7 cellular contexts compared by ENCODE assay signal in the genomic region with DNA sequence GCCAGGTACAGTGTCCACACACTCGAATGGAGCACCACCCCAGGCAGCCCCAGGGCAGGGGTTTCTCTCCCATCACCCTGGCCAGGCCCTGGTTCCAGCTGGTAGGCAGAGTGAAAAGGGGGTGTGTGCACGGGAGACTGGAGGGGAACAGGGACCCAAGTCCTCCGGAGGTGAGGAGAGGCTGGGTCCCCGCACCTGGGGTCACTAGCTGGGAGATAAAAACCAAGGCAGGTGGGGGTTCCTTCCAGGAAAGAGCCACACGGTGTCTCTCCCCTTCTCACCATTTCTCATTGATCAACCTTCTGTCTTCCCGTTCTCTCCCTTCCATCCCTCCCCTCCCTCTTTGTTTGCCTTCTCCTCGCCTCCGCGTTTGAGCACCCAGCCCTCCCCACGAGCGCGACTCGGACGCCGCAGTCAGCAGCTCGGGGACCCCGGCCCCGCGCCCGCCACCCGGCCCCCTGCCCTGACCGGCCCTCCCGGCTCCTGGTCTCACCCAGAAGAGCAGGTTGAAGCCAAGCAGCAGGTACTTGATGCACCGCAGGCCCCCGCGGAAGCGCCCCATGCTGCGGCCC. TPM values are rescaled to one million over a fixed set of nuclear protein-coding genes. Genes with fewer than 3 reads are reported as not detected.
DNase-seq lines count a peak whose midpoint lies in the region; ATAC-seq and TF ChIP-seq lines count a peak whose summit lies in the region.

No MANE protein-coding gene starts in this region.

- no peak for TF ChIP-seq CTCF in spleen (IDR thresholded peaks at IDR 0.05 in 8 of 11, conservative IDR thresholded peaks at IDR 0.05 in 3 of 11)

- H3K4me1 ChIP-seq in HUES6 (ENCODE audit: control insufficient read depth, insufficient read depth, low read length) (peaks cover 9% of the 10 kb centered on the region), spleen (peaks cover 0 to 69% (median 26%) of the 10 kb centered on the region in 6 donors)

- H3K36me3 ChIP-seq in HUES6 (ENCODE audit: control insufficient read depth, insufficient read depth, low read length) (no peaks in the 10 kb centered on the region), spleen (no peaks in the 10 kb centered on the region)

- peaks cover 37% of the 10 kb centered on the region for H3K27me3 Mint-ChIP-seq in activated T-helper 2 cell treated with anti-CD3 and anti-CD28 coated beads, Interferon-gamma antibody, Interleukin-2, Interleukin-4, amounts not matched to agents 10 μg/mL and 5 μg/mL and 100 μg/mL, durations not matched to agents 14 hours and 24 hours and 36 hours (ENCODE audit: low read depth)

- H3K4me3 ChIP-seq in HUES6 (ENCODE audit: low read depth, low read length), result peak overlapping the region; percentile 87
- peak overlapping the region; percentile 70 for H3K4me3 ChIP-seq in iPS-18c (ENCODE audit: insufficient read depth, low read depth, low read length)
- peak overlapping the region; percentile 51 to 80 (median 62) for H3K4me3 ChIP-seq in spleen

- 5 to 7% (median 6%) methylated on average over 23 to 28 of the region's 28 CpGs for WGBS in spleen, 5 donors

- H3K9me3 Mint-ChIP-seq in activated T-helper 2 cell treated with anti-CD3 and anti-CD28 coated beads, Interferon-gamma antibody, Interleukin-2, Interleukin-4, amounts not matched to agents 10 μg/mL and 5 μg/mL and 100 μg/mL, durations not matched to agents 14 hours and 24 hours and 36 hours, result no peaks in the 10 kb centered on the region

- H3K27ac Mint-ChIP-seq in activated T-helper 2 cell treated with anti-CD3 and anti-CD28 coated beads, Interferon-gamma antibody, Interleukin-2, Interleukin-4, amounts not matched to agents 10 μg/mL and 5 μg/mL and 100 μg/mL, durations not matched to agents 14 hours and 24 hours and 36 hours, result no peak overlapping the region

- DNase-seq in activated T-helper 2 cell treated with anti-CD3 and anti-CD28 coated beads, Interferon-gamma antibody, Interleukin-2, Interleukin-4, amounts not matched to agents 10 μg/mL and 5 μg/mL and 100 μg/mL, durations not matched to agents 14 hours and 24 hours and 36 hours (ENCODE audit: low spot score), result no peak
- DNase-seq in spleen (no peak), SK-N-DZ (ENCODE audit: low spot score) (no peak)

- intact Hi-C loops in activated T-helper 2 cell treated with anti-CD3 and anti-CD28 coated beads, Interferon-gamma antibody, Interleukin-2, Interleukin-4, amounts not matched to agents 10 μg/mL and 5 μg/mL and 100 μg/mL, durations not matched to agents 14 hours and 24 hours and 36 hours (cut with micrococcal nuclease), result no loop called here
- intact Hi-C loops in spleen (cut with DNase I; ENCODE audit: low total_unique reads), result no loop called here

- H3K27ac ChIP-seq in HUES6 (ENCODE audit: low read depth, low read length) (no peak overlapping the region), spleen (peak overlapping the region in 6 of 8 donors; percentile 37 to 88 (median 79))

- H3K36me3 Mint-ChIP-seq in activated T-helper 2 cell treated with anti-CD3 and anti-CD28 coated beads, Interferon-gamma antibody, Interleukin-2, Interleukin-4, amounts not matched to agents 10 μg/mL and 5 μg/mL and 100 μg/mL, durations not matched to agents 14 hours and 24 hours and 36 hours (ENCODE audit: low read depth), result no peaks in the 10 kb centered on the region

- peaks cover 20% of the 10 kb centered on the region for H3K27me3 ChIP-seq in HUES6 (ENCODE audit: control insufficient read depth, insufficient read depth, low read length)
- peaks cover 0 to 29% (median 12%) of the 10 kb centered on the region in 7 donors for H3K27me3 ChIP-seq in spleen (replicated peaks in 1 of 7)

- peaks cover 15% of the 10 kb centered on the region for H3K4me1 Mint-ChIP-seq in activated T-helper 2 cell treated with anti-CD3 and anti-CD28 coated beads, Interferon-gamma antibody, Interleukin-2, Interleukin-4, amounts not matched to agents 10 μg/mL and 5 μg/mL and 100 μg/mL, durations not matched to agents 14 hours and 24 hours and 36 hours (ENCODE audit: low read depth)

- H3K9me3 ChIP-seq in HUES6 (ENCODE audit: control insufficient read depth, insufficient read depth, low read depth, low read length) (no peaks in the 10 kb centered on the region), iPS-18c (ENCODE audit: control insufficient read depth, insufficient read depth, low read length) (no peaks in the 10 kb centered on the region), spleen (no peaks in the 10 kb centered on the region)

- peak overlapping the region; percentile 65 for H3K4me3 Mint-ChIP-seq in activated T-helper 2 cell treated with anti-CD3 and anti-CD28 coated beads, Interferon-gamma antibody, Interleukin-2, Interleukin-4, amounts not matched to agents 10 μg/mL and 5 μg/mL and 100 μg/mL, durations not matched to agents 14 hours and 24 hours and 36 hours (ENCODE audit: low read depth)

- no peak for TF ChIP-seq POLR2A in spleen (IDR thresholded peaks at IDR 0.05)

- ATAC-seq in GM19035 (IDR thresholded peaks at IDR 0.05; ENCODE audit: unreplicated experiment), result no peak
- no peak for ATAC-seq in HG02973 (IDR thresholded peaks at IDR 0.05; ENCODE audit: unreplicated experiment)

- H3K9ac ChIP-seq in HUES6 (ENCODE audit: low read length), result peak overlapping the region; percentile 61

RNA-seq across cellular contexts. Expression of a gene that starts 0.3 kb away (rescaled TPM):
- 0.27 and 0.76 TPM in 2 replicates for total RNA-seq in activated T-helper 2 cell treated with anti-CD3 and anti-CD28 coated beads, Interferon-gamma antibody, Interleukin-2, Interleukin-4, amounts not matched to agents 10 μg/mL and 5 μg/mL and 100 μg/mL, durations not matched to agents 14 hours and 24 hours and 36 hours
- total RNA-seq in spleen, result 10 to 100 TPM in 1 of 7 donors, 1 to 10 TPM in 6; 4.2 to 14.7 (median 5.4) TPM
- 1 to 10 TPM in 2 of 3 donors, under 1 TPM in 1; 0.59 to 1.6 (median 1.0) TPM for polyA plus RNA-seq in spleen
- 0.07 TPM in 1 of 2 replicates, not detected in the other for polyA plus RNA-seq in SK-N-DZ (2014; cell fraction: cytosol; rRNA removed)
- 0.05 and 0.08 TPM in 2 replicates for polyA plus RNA-seq in SK-N-DZ (2014; cell fraction: nucleus; rRNA removed)

RNA-seq across cellular contexts. Expression of a gene that starts 59.3 kb away (rescaled TPM):
- total RNA-seq in activated T-helper 2 cell treated with anti-CD3 and anti-CD28 coated beads, Interferon-gamma antibody, Interleukin-2, Interleukin-4, amounts not matched to agents 10 μg/mL and 5 μg/mL and 100 μg/mL, durations not matched to agents 14 hours and 24 hours and 36 hours, result not detected in 2 replicates
- not detected for total RNA-seq in spleen
- polyA plus RNA-seq in spleen, result not detected
- not detected in 2 replicates for polyA plus RNA-seq in SK-N-DZ (2014; cell fraction: cytosol; rRNA removed)
- not detected in 2 replicates for polyA plus RNA-seq in SK-N-DZ (2014; cell fraction: nucleus; rRNA removed)
